Comparison of ENCODE assay signal across 2 cellular contexts in genomic region chrX:115490814-115491213, GRCh38.
TF ChIP-seq lines count a peak whose summit lies in the region.

No MANE protein-coding gene starts in this region.

TF ChIP-seq in HepG2, 621 proteins besides CTCF, POLR2A, EP300 and RAD21:
- no peak for TF ChIP-seq ZSCAN22 (CRISPR knock-in tag; IDR thresholded peaks at IDR 0.05)
- no peak for TF ChIP-seq ZNF816 (CRISPR knock-in tag; IDR thresholded peaks at IDR 0.05; ENCODE audit: borderline replicate concordance)
- no peak for TF ChIP-seq CAMTA2 (CRISPR knock-in tag; IDR thresholded peaks at IDR 0.05; ENCODE audit: borderline replicate concordance)
- no peak for TF ChIP-seq KDM5B (CRISPR knock-in tag; IDR thresholded peaks at IDR 0.05; ENCODE audit: borderline replicate concordance)
- TF ChIP-seq PRDM4 (CRISPR knock-in tag; IDR thresholded peaks at IDR 0.05; ENCODE audit: borderline replicate concordance), result no peak
- no peak for TF ChIP-seq ZNF280B (CRISPR knock-in tag; IDR thresholded peaks at IDR 0.05; ENCODE audit: borderline replicate concordance)
- TF ChIP-seq DPF2 (CRISPR knock-in tag; IDR thresholded peaks at IDR 0.05; ENCODE audit: borderline replicate concordance, low read depth), result no peak
- TF ChIP-seq ZBTB21 (CRISPR knock-in tag; IDR thresholded peaks at IDR 0.05), result no peak
- no peak for TF ChIP-seq THAP7 (CRISPR knock-in tag; IDR thresholded peaks at IDR 0.05)
- no peak for TF ChIP-seq ZNF784 (CRISPR knock-in tag; IDR thresholded peaks at IDR 0.05; ENCODE audit: borderline replicate concordance)
- no peak for TF ChIP-seq JUN (CRISPR knock-in tag; IDR thresholded peaks at IDR 0.05)

TF ChIP-seq in endothelial cell of umbilical vein, 7 proteins besides CTCF, POLR2A, EP300 and RAD21:
- TF ChIP-seq EZH2 (IDR thresholded peaks at IDR 0.05; ENCODE audit: borderline replicate concordance, low read depth, low read length, severe bottlenecking) (no peak), POLR2AphosphoS5 (IDR thresholded peaks at IDR 0.05; ENCODE audit: insufficient read depth, low read depth, low read length) (no peak), GATA2 (IDR thresholded peaks at IDR 0.05; ENCODE audit: insufficient read depth, insufficient read length, low read depth, low read length) (no peak), MAX (IDR thresholded peaks at IDR 0.05; ENCODE audit: insufficient read depth, insufficient read length) (no peak), MYC (IDR thresholded peaks at IDR 0.05; ENCODE audit: low read depth, low read length) (no peak), FOS (IDR thresholded peaks at IDR 0.05; ENCODE audit: borderline replicate concordance, insufficient read depth, low read length) (no peak), JUN (IDR thresholded peaks at IDR 0.05; ENCODE audit: borderline replicate concordance, insufficient read depth, insufficient read length, low read depth) (no peak)
